Comparison of ENCODE assay signal across 12 cellular contexts in the genomic region with DNA sequence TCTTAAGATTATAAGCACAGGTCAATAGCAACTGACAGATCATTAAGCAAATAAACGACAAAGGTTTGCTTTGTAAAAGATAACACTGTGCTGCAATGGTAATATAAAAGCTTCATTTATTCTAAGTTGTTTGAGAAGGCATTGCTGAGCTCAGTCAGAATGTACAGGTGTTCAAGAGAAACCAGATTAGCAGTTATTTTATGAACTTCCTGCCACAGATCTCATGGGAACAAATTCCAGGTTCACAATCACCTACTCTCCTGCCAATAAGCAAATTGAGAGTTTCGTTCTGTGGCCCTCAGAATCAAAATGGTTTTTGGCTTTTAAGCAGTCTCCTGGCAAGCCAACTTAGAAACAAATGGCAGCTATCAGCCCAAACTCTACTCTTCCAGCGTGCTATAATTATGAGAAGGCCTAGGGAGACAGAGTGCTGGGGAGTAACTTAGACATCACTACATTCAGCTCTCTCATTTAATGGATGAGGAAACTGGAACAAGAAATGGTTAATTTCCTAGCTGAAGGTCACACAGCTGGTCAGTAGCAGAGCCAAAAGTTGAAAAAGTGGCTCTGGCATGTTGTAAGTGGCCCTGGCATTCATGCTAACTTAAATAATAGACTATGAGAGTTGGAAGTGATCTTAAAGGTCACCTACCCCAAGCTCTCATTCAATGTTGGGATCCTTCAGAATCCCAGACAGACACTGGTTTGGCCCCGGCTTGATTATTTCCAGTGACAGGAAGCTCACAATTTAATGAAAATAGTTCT.
DNase-seq lines count a peak whose midpoint lies in the region; ATAC-seq and TF ChIP-seq lines count a peak whose summit lies in the region.
"Had no signal": no experiment of that assay in that cellular context is flagged by ENCODE, and none has a peak within 500 bp of the region (broad histone marks: within the 10 kb centered on the region; RNA-seq: fewer than 3 reads in every experiment).

No MANE protein-coding gene starts in this region.

- peak overlapping the region; percentile 24 to 86 (median 68) for H3K27ac ChIP-seq in heart right ventricle
- peak overlapping the region; percentile 67 for H3K27ac ChIP-seq in suprapubic skin

- H3K4me1 ChIP-seq in heart right ventricle: peaks cover 17 to 50% (median 41%) of the 10 kb centered on the region in 9 donors
- peaks cover 38% of the 10 kb centered on the region for H3K4me1 ChIP-seq in suprapubic skin

- H3K27me3 ChIP-seq in heart right ventricle: no peaks in the 10 kb centered on the region
- H3K27me3 ChIP-seq in suprapubic skin: no peaks in the 10 kb centered on the region

- TF ChIP-seq POLR2A in suprapubic skin (IDR thresholded peaks at IDR 0.05): no peak

- H3K9me3 ChIP-seq in heart right ventricle (peaks cover 0 to 8% (median 0%) of the 10 kb centered on the region in 11 donors), suprapubic skin (no peaks in the 10 kb centered on the region)

- intact Hi-C loops in heart right ventricle (cut with DNase I): loop anchor here in 1 of 10 donors (10.0 kb wide), 1 partner anchor 48 kb away; no protein-coding TSS in a partner anchor

- peaks cover 0 to 9% (median 0%) of the 10 kb centered on the region in 9 donors for H3K36me3 ChIP-seq in heart right ventricle
- no peaks in the 10 kb centered on the region for H3K36me3 ChIP-seq in suprapubic skin

- TF ChIP-seq EP300 in suprapubic skin (IDR thresholded peaks at IDR 0.05): no peak

- 20 to 30% methylated on average over 4 of the region's 4 CpGs for WGBS in heart right ventricle, 2 donors
- 30% methylated on average over 4 of the region's 4 CpGs for WGBS in suprapubic skin

- no peak for TF ChIP-seq CTCF in heart right ventricle (IDR thresholded peaks at IDR 0.05)
- no peak for TF ChIP-seq CTCF in suprapubic skin (IDR thresholded peaks at IDR 0.05)
- no peak for TF ChIP-seq CTCF in GM20000 (IDR thresholded peaks at IDR 0.05; ENCODE audit: extremely low read depth, missing control alignments)

- H3K4me3 ChIP-seq in heart right ventricle (no peak overlapping the region), suprapubic skin (no peak overlapping the region)

- ATAC-seq in GM21447 (IDR thresholded peaks at IDR 0.05; ENCODE audit: unreplicated experiment) (peak; percentile 84), heart right ventricle (peak; percentile 17 to 73 (median 43))

- peak; percentile 76 for DNase-seq in NCI-H446 treated with DMSO at 0.1 percent for 48 hours (lab: John Stamatoyannopoulos, UW)
- DNase-seq in heart right ventricle: peak in 1 of 2 donors; percentile 16
- no peak for DNase-seq in suprapubic skin (ENCODE audit: low spot score in 2 of 2)
- DNase-seq in GM20000 (ENCODE audit: low spot score): no peak
- no peak for DNase-seq in COLO829 (ENCODE audit: low spot score)
- no peak for DNase-seq in midbrain (lab: John Stamatoyannopoulos, UW)
- DNase-seq: activated CD4-positive, alpha-beta T cell treated with anti-CD3 and anti-CD28 coated beads, Interleukin-2, amount 50 U/mL, for 48 hours; activated naive CD4-positive, alpha-beta T cell; cortex of kidney; NCI-H1105 treated with DMSO at 0.1 percent for 48 hours; stimulated activated naive CD4-positive, alpha-beta T cell treated with Interleukin-2 at 50 U/mL for 16 hours had no signal
